Comparison of ENCODE assay signal across 22 cellular contexts in genomic region chr6:34564181-34564580, GRCh38. TPM values are rescaled to one million over a fixed set of nuclear protein-coding genes. Genes with fewer than 3 reads are reported as not detected.
DNase-seq lines count a peak whose midpoint lies in the region; ATAC-seq, FAIRE-seq and TF ChIP-seq lines count a peak whose summit lies in the region.
"Had no signal": no experiment of that assay in that cellular context is flagged by ENCODE, and none has a peak within 500 bp of the region (broad histone marks: within the 10 kb centered on the region; RNA-seq: fewer than 3 reads in every experiment).

No MANE protein-coding gene starts in this region.

- H3K4me3 ChIP-seq in A549 (no peak overlapping the region), HEK293 (ENCODE audit: low read depth, low read length) (no peak overlapping the region), neuronal stem cell (ENCODE audit: low read length in 2 of 2) (no peak overlapping the region)
- H3K4me3 ChIP-seq: BLaER1 treated with 17β-estradiol and CSF1 and Interleukin-3, amounts not matched to agents 10 nM and 100 nM had no signal

- CTCF ChIA-PET in A549 (lab: Yijun Ruan, JAX), result interaction anchor here (1.1 kb wide), 1 partner anchor 15 kb away, joined by 3 read pairs; no protein-coding TSS in a partner anchor
- CTCF ChIA-PET in HEK293 (lab: Yijun Ruan, JAX), result interaction anchor here (0.9 kb wide), 1 partner anchor 44 kb away, joined by 4 read pairs; no protein-coding TSS in a partner anchor

- H2BK120ac ChIP-seq in neuronal stem cell (ENCODE audit: low read depth, low read length), result no peak overlapping the region

- POLR2A ChIA-PET in A549 (lab: Yijun Ruan, JAX) (interaction anchor here (0.6 kb wide), 1 partner anchor 575 kb away, joined by 3 read pairs; no protein-coding TSS in a partner anchor), HEK293 (lab: Yijun Ruan, JAX) (no interaction called here)

- H3K4me1 ChIP-seq in A549, result peaks cover 19% of the 10 kb centered on the region; the same call in 2 of the 3 replicates
- H3K4me1 ChIP-seq in HEK293 (ENCODE audit: control insufficient read depth, insufficient read depth, low read length), result no peaks in the 10 kb centered on the region
- peaks cover 23 to 25% of the 10 kb centered on the region in 2 donors for H3K4me1 ChIP-seq in neuronal stem cell (ENCODE audit: control insufficient read depth in 2 of 2, insufficient read depth in 1 of 2, low read depth in 1 of 2, low read length in 2 of 2)
- H3K4me1 ChIP-seq: BLaER1 treated with 17β-estradiol and CSF1 and Interleukin-3, amounts not matched to agents 10 nM and 100 nM; Caco-2 had no signal

- H3K36me3 ChIP-seq in HEK293 (ENCODE audit: control insufficient read depth in 2 of 2, insufficient read depth in 1 of 2, low read length in 2 of 2) (no peaks in the 10 kb centered on the region), neuronal stem cell (replicated peaks in 1 of 2; ENCODE audit: control insufficient read depth in 2 of 2, insufficient read depth in 2 of 2, low read length in 2 of 2) (no peaks in the 10 kb centered on the region)
- H3K36me3 ChIP-seq: BLaER1 treated with 17β-estradiol and CSF1 and Interleukin-3, amounts not matched to agents 10 nM and 100 nM had no signal

- TF ChIP-seq RAD21 in A549 (conservative IDR thresholded peaks at IDR 0.05 in 1 of 2, IDR thresholded peaks at IDR 0.05 in 1 of 2), result no peak

- H3K4ac ChIP-seq in neuronal stem cell (ENCODE audit: low read length), result no peak overlapping the region

- H3K27ac ChIP-seq in A549 (no peak overlapping the region), HEK293 (ENCODE audit: extremely low read depth, low read depth, low read length) (no peak overlapping the region), neuronal stem cell (replicated peaks; ENCODE audit: low read length) (no peak overlapping the region)
- H3K27ac ChIP-seq: BLaER1 treated with 17β-estradiol and CSF1 and Interleukin-3, amounts not matched to agents 10 nM and 100 nM; C4-2B had no signal

- TF ChIP-seq EP300 in A549 (IDR thresholded peaks at IDR 0.05), result no peak

- ATAC-seq in A549 (no peak), HG02610 (IDR thresholded peaks at IDR 0.05; ENCODE audit: unreplicated experiment) (no peak)
- ATAC-seq: CD8-positive, alpha-beta T cell had no signal

- no peaks in the 10 kb centered on the region for H3K27me3 ChIP-seq in neuronal stem cell (ENCODE audit: control insufficient read depth in 3 of 3, insufficient read depth in 3 of 3, low read depth in 1 of 3, low read length in 3 of 3)
- H3K27me3 ChIP-seq: BLaER1 treated with 17β-estradiol and CSF1 and Interleukin-3, amounts not matched to agents 10 nM and 100 nM had no signal

- H3K4me2 ChIP-seq in A549 (no peak overlapping the region), neuronal stem cell (ENCODE audit: insufficient read depth, low read length, poor library complexity, severe bottlenecking) (no peak overlapping the region)
- H3K4me2 ChIP-seq: BLaER1 treated with 17β-estradiol and CSF1 and Interleukin-3, amounts not matched to agents 10 nM and 100 nM had no signal

- no peak overlapping the region for H4K91ac ChIP-seq in neuronal stem cell (ENCODE audit: low read depth, low read length, poor library complexity)

- TF ChIP-seq CTCF in A549 (IDR thresholded peaks at IDR 0.05) (no peak), HEK293 (tag by site-specific recombination; IDR thresholded peaks at IDR 0.05) (no peak)

- no peak overlapping the region for H4K8ac ChIP-seq in neuronal stem cell (ENCODE audit: low read depth, low read length)

- peak overlapping the region; percentile 7 for H2BK5ac ChIP-seq in neuronal stem cell (ENCODE audit: low read length)

- H3K9ac ChIP-seq in neuronal stem cell (ENCODE audit: low read depth, low read length, poor library complexity), result no peak overlapping the region
- H3K9ac ChIP-seq: BLaER1 treated with 17β-estradiol and CSF1 and Interleukin-3, amounts not matched to agents 10 nM and 100 nM had no signal

- H2BK12ac ChIP-seq in neuronal stem cell (ENCODE audit: low read length), result no peak overlapping the region

- no peak for FAIRE-seq in A549 (lab: Jason Lieb, UNC)
- FAIRE-seq: A204.1, D721Med, G401.6, GM12891, GM19239 had no signal

- H3K14ac ChIP-seq in neuronal stem cell (ENCODE audit: low read length), result no peak overlapping the region

- TF ChIP-seq POLR2A in A549 (IDR thresholded peaks at IDR 0.05; ENCODE audit: low read length), result no peak

- no peak overlapping the region for H2AK5ac ChIP-seq in neuronal stem cell (ENCODE audit: low read depth, low read length)

- H3K9me3 ChIP-seq in A549 (no peaks in the 10 kb centered on the region), HEK293 (ENCODE audit: control insufficient read depth, insufficient read depth, low read depth, low read length) (no peaks in the 10 kb centered on the region), neuronal stem cell (replicated peaks in 1 of 2; ENCODE audit: control insufficient read depth in 2 of 2, insufficient read depth in 1 of 2, low read depth in 1 of 2, low read length in 2 of 2) (no peaks in the 10 kb centered on the region)
- H3K9me3 ChIP-seq: BLaER1 treated with 17β-estradiol and CSF1 and Interleukin-3, amounts not matched to agents 10 nM and 100 nM; Caco-2 had no signal

- H3K23ac ChIP-seq in neuronal stem cell (ENCODE audit: low read depth, low read length, poor library complexity), result no peak overlapping the region

- H2AFZ ChIP-seq in neuronal stem cell (ENCODE audit: low read length), result no peak overlapping the region

- WGBS in A549 (ENCODE audit: missing lambda C conversion rate), result 87% methylated on average over 5 of the region's 5 CpGs
- no CpG with 5 or more reads among the region's 5 CpGs for WGBS in neuronal stem cell (ENCODE audit: extremely low coverage in 2 of 2, insufficient read length in 2 of 2, insufficient replicate concordance in 1 of 2), 2 donors

- DNase-seq in A549 (ENCODE audit: low read depth in 1 of 2, low spot score in 1 of 2), result no peak
- no peak for DNase-seq in neuronal stem cell (ENCODE audit: low spot score)
- DNase-seq in mucosa of gallbladder (ENCODE audit: low spot score), result no peak
- DNase-seq: 8988T; AML-193; Caco-2; Calu3; CD4-positive, alpha-beta T cell; CD8-positive, alpha-beta T cell; DMS79 treated with DMSO at 0.1 percent for 48 hours; GF-D8 had no signal

- H3K79me1 ChIP-seq in neuronal stem cell (ENCODE audit: low read depth, low read length), result no peaks in the 10 kb centered on the region

- H3K18ac ChIP-seq in neuronal stem cell (ENCODE audit: low read length), result no peak overlapping the region

- H2BK15ac ChIP-seq in neuronal stem cell (ENCODE audit: low read length), result no peak overlapping the region

TF ChIP-seq in A549, 52 proteins besides CTCF, POLR2A, EP300 and RAD21 (continues in another document):
- TF ChIP-seq FOSB (CRISPR knock-in tag; IDR thresholded peaks at IDR 0.05) (no peak), ESRRA (IDR thresholded peaks at IDR 0.05; ENCODE audit: borderline replicate concordance, low read length) (no peak), BHLHE40 (IDR thresholded peaks at IDR 0.05; ENCODE audit: low read depth, low read length) (no peak), ZFP36 (IDR thresholded peaks at IDR 0.05; ENCODE audit: borderline replicate concordance, partially characterized antibody) (peak; percentile 9), MYC (IDR thresholded peaks at IDR 0.05; ENCODE audit: borderline replicate concordance, low read length) (no peak), EHMT2 (IDR thresholded peaks at IDR 0.05; ENCODE audit: low read depth) (no peak)

TF ChIP-seq in HEK293, 187 proteins besides CTCF, POLR2A, EP300 and RAD21:
- peak; percentile 81 for TF ChIP-seq ZNF768 (tag by site-specific recombination; IDR thresholded peaks at IDR 0.05)
- TF ChIP-seq ATF2 (tag by site-specific recombination; IDR thresholded peaks at IDR 0.05; ENCODE audit: low read depth), result no peak

RNA-seq across cellular contexts. Expression of gene SPDEF, which starts 8.1 kb away (rescaled TPM):
- polyA plus RNA-seq in A549 (2011; rRNA removed) (5.4 and 6.2 TPM in 2 replicates), A549 (2017; fragmentation: RNase III; extraction: RNeasy Plus Mini Kit Qiagen cat#74134 plus additional on column Dnase treatment) (2.2 to 4.3 TPM (median 3.7 TPM) in 3 replicates)
- 4.3 and 6.3 TPM in 2 replicates for polyA plus RNA-seq in A549 (2012; cell fraction: cytosol; rRNA removed)
- 4.7 and 7.5 TPM in 2 replicates for polyA plus RNA-seq in A549 (2012; cell fraction: nucleus; rRNA removed)
- polyA minus RNA-seq in A549 (2011; rRNA and poly(A)+ RNA removed), result 4.3 and 7.2 TPM in 2 replicates
- polyA plus RNA-seq in neuronal stem cell (2013, experiment 1 of 2), result 0.18 TPM
- 0.18 TPM for polyA plus RNA-seq in neuronal stem cell (2013, experiment 2 of 2)
- total RNA-seq in mucosa of gallbladder, result 16.7 TPM
- total RNA-seq: B cell had no signal
- polyA plus RNA-seq: BJ had no signal
